8 cellular contexts compared by ENCODE assay signal in genomic region chr17:47889734-47890529, GRCh38. TPM values are rescaled to one million over a fixed set of nuclear protein-coding genes. Genes with fewer than 3 reads are reported as not detected.
DNase-seq lines count a peak whose midpoint lies in the region; ATAC-seq and TF ChIP-seq lines count a peak whose summit lies in the region.

No MANE protein-coding gene starts in this region.

- no peaks in the 10 kb centered on the region for H3K27me3 ChIP-seq in endodermal cell (ENCODE audit: control insufficient read depth, insufficient read depth, low read length, poor library complexity, severe bottlenecking)

- peak; percentile 83 for DNase-seq in DMS53 treated with DMSO at 0.1 percent for 48 hours (lab: John Stamatoyannopoulos, UW; ENCODE audit: unreplicated experiment)
- peak; percentile 70 for DNase-seq in HuH-7.5 (ENCODE audit: low spot score)
- peak; percentile 78 for DNase-seq in NOMO-1 treated with DMSO at 0.1 percent for 48 hours (lab: John Stamatoyannopoulos, UW; ENCODE audit: unreplicated experiment)
- peak; percentile 67 to 96 (median 93) for DNase-seq in activated CD8-positive, alpha-beta memory T cell treated with anti-CD3 and anti-CD28 coated beads for 48 hours (ENCODE audit: low read depth in 2 of 3, low spot score in 2 of 3)
- peak; percentile 99 for DNase-seq in endodermal cell
- DNase-seq in midbrain (lab: John Stamatoyannopoulos, UW): peak; percentile 77
- DNase-seq in stimulated activated CD8-positive, alpha-beta memory T cell treated with anti-CD3 and anti-CD28 coated beads, Interleukin-2, amount 100 ng/mL, for 48 hours (ENCODE audit: low read depth in 2 of 2): peak; percentile 87

- no peak overlapping the region for H3K4me3 ChIP-seq in endodermal cell (ENCODE audit: low read length)

- no peaks in the 10 kb centered on the region for H3K9me3 ChIP-seq in endodermal cell (ENCODE audit: control insufficient read depth, low read length)

- H3K4me1 Mint-ChIP-seq in endodermal cell: peaks cover 30% of the 10 kb centered on the region

- ATAC-seq in GM19023 (IDR thresholded peaks at IDR 0.05; ENCODE audit: unreplicated experiment): no peak

- whole genome bisulfite sequencing in endodermal cell (ENCODE audit: insufficient coverage in 1 of 2, insufficient read length in 1 of 2), 2 experiments: 58 to 76% methylated on average over 5 to 11 of the region's 11 CpGs

- no peaks in the 10 kb centered on the region for H3K36me3 ChIP-seq in endodermal cell (ENCODE audit: control insufficient read depth, insufficient read depth, low read length)

- H3K27ac Mint-ChIP-seq in endodermal cell: no peak overlapping the region

- H3K9me3 Mint-ChIP-seq in endodermal cell: no peaks in the 10 kb centered on the region

- no peaks in the 10 kb centered on the region for H3K36me3 Mint-ChIP-seq in endodermal cell (ENCODE audit: low read depth)

- H3K4me3 Mint-ChIP-seq in endodermal cell: no peak overlapping the region

- TF ChIP-seq CTCF in endodermal cell (conservative IDR thresholded peaks at IDR 0.05): peak; percentile 99

- H3K9ac ChIP-seq in endodermal cell (ENCODE audit: extremely low read depth, low read length, poor library complexity, severe bottlenecking): no peak overlapping the region

- no peak overlapping the region for H3K27ac ChIP-seq in endodermal cell (ENCODE audit: low read depth, low read length)

- H3K27me3 Mint-ChIP-seq in endodermal cell (ENCODE audit: insufficient read depth): no peaks in the 10 kb centered on the region

- H3K4me1 ChIP-seq in endodermal cell (ENCODE audit: control insufficient read depth, insufficient read depth, low read length): peaks cover 5% of the 10 kb centered on the region

RNA-seq across cellular contexts. Expression of gene SP2, which starts 6.1 kb away (rescaled TPM):
- 10 to 100 TPM; 12.8 to 13.4 TPM for total RNA-seq in endodermal cell
- 17.2 TPM for polyA plus RNA-seq in endodermal cell (2013, experiment 1 of 2)
- polyA plus RNA-seq in endodermal cell (2013, experiment 2 of 2): 14.8 TPM

RNA-seq across cellular contexts. Expression of gene SP6, which starts 39.0 kb away (rescaled TPM):
- total RNA-seq in endodermal cell: 1 to 10 TPM; 3.1 to 3.7 TPM
- 2.6 TPM for polyA plus RNA-seq in endodermal cell (2013, experiment 1 of 2)
- polyA plus RNA-seq in endodermal cell (2013, experiment 2 of 2): 2.6 TPM

RNA-seq across cellular contexts. Expression of gene SCRN2, which starts 48.9 kb away (rescaled TPM):
- 10 to 100 TPM; 54.5 to 71.9 TPM for total RNA-seq in endodermal cell
- 50.1 TPM for polyA plus RNA-seq in endodermal cell (2013, experiment 1 of 2)
- 44.5 TPM for polyA plus RNA-seq in endodermal cell (2013, experiment 2 of 2)

RNA-seq across cellular contexts. Expression of gene PNPO, which starts 51.4 kb away (rescaled TPM):
- total RNA-seq in endodermal cell: 10 to 100 TPM in 1 of 2 donors, 1 to 10 TPM in 1; 8.5 to 10.4 TPM
- 7.9 TPM for polyA plus RNA-seq in endodermal cell (2013, experiment 1 of 2)
- polyA plus RNA-seq in endodermal cell (2013, experiment 2 of 2): 7.4 TPM

RNA-seq across cellular contexts. Expression of gene LRRC46, which starts 58.5 kb away (rescaled TPM):
- under 1 TPM; 0.73 to 0.82 TPM for total RNA-seq in endodermal cell
- polyA plus RNA-seq in endodermal cell (2013, experiment 1 of 2): 1.2 TPM
- polyA plus RNA-seq in endodermal cell (2013, experiment 2 of 2): 1.5 TPM
